11 cellular contexts compared by ENCODE assay signal in genomic region chr2:28633739-28634138, GRCh38.
DNase-seq lines count a peak whose midpoint lies in the region; ATAC-seq and TF ChIP-seq lines count a peak whose summit lies in the region.
"Had no signal": no experiment of that assay in that cellular context is flagged by ENCODE, and none has a peak within 500 bp of the region (broad histone marks: within the 10 kb centered on the region; RNA-seq: fewer than 3 reads in every experiment).

No MANE protein-coding gene starts in this region.

- TF ChIP-seq CTCF in coronary artery (IDR thresholded peaks at IDR 0.05): no peak
- no peak for TF ChIP-seq CTCF in neural crest cell (conservative IDR thresholded peaks at IDR 0.05)

- H3K27ac ChIP-seq in right cardiac atrium (ENCODE audit: low read length) (peak overlapping the region; percentile 70), coronary artery (peak overlapping the region; percentile 85 to 90), aorta (ENCODE audit: low read depth in 1 of 2, low read length in 2 of 2) (peak overlapping the region; percentile 61 to 97)

- peaks cover 28% of the 10 kb centered on the region for H3K27me3 Mint-ChIP-seq in neural crest cell (ENCODE audit: low read depth)
- H3K27me3 Mint-ChIP-seq: activated B cell treated with CpG ODN at 0.5 μM for 24 hours had no signal

- no peaks in the 10 kb centered on the region for H3K9me3 Mint-ChIP-seq in neural crest cell
- H3K9me3 Mint-ChIP-seq: activated B cell treated with CpG ODN at 0.5 μM for 24 hours had no signal

- H3K27me3 ChIP-seq in right cardiac atrium (ENCODE audit: control insufficient read depth, insufficient read depth) (no peaks in the 10 kb centered on the region), aorta (ENCODE audit: control insufficient read depth in 1 of 2, insufficient read depth in 2 of 2, low read length in 1 of 2) (no peaks in the 10 kb centered on the region)

- H3K4me1 ChIP-seq in right cardiac atrium (ENCODE audit: control insufficient read depth, insufficient read depth, low read length): peaks cover 26% of the 10 kb centered on the region
- H3K4me1 ChIP-seq in aorta (ENCODE audit: control insufficient read depth in 1 of 2, insufficient read depth in 2 of 2, low read length in 2 of 2): peaks cover 3 to 9% of the 10 kb centered on the region in 2 donors

- H3K36me3 ChIP-seq in aorta (ENCODE audit: control insufficient read depth in 1 of 2, insufficient read depth in 2 of 2, low read length in 1 of 2): no peaks in the 10 kb centered on the region

- no peaks in the 10 kb centered on the region for H3K9me3 ChIP-seq in right cardiac atrium (ENCODE audit: control insufficient read depth, low read length)
- no peaks in the 10 kb centered on the region for H3K9me3 ChIP-seq in aorta (ENCODE audit: control insufficient read depth, low read length)

- ATAC-seq in right cardiac atrium (no peak), left ventricle myocardium superior (no peak), aorta (ENCODE audit: low FRiP score) (no peak)

- H3K4me3 ChIP-seq in right cardiac atrium (ENCODE audit: low read length) (no peak overlapping the region), coronary artery (no peak overlapping the region), aorta (ENCODE audit: low read length in 2 of 2) (no peak overlapping the region)

- WGBS in right cardiac atrium: 49% methylated on average over 4 of the region's 4 CpGs
- 50 to 57% methylated on average over 4 of the region's 4 CpGs for WGBS in aorta, 2 donors

- intact Hi-C loops in right cardiac atrium (cut with DNase I): no loop called here
- intact Hi-C loops in left ventricle myocardium superior (cut with micrococcal nuclease): no loop called here
- intact Hi-C loops in aorta (cut with DNase I): no loop called here

- H3K4me1 Mint-ChIP-seq in neural crest cell: peaks cover 9% of the 10 kb centered on the region
- H3K4me1 Mint-ChIP-seq: activated B cell treated with CpG ODN at 0.5 μM for 24 hours had no signal

- no peak overlapping the region for H3K4me3 Mint-ChIP-seq in neural crest cell
- H3K4me3 Mint-ChIP-seq: activated B cell treated with CpG ODN at 0.5 μM for 24 hours had no signal

- H3K36me3 Mint-ChIP-seq in neural crest cell (ENCODE audit: low read depth): no peaks in the 10 kb centered on the region

- DNase-seq in right cardiac atrium (no peak), left ventricle myocardium superior (no peak), coronary artery (ENCODE audit: low spot score) (peak; percentile 73), neural crest cell (ENCODE audit: low read depth, low spot score) (no peak), aorta (no peak), hippocampal formation (lab: John Stamatoyannopoulos, UW) (no peak), superior temporal gyrus (ENCODE audit: extremely low spot score) (no peak)
- DNase-seq in central memory CD4-positive, alpha-beta T cell: no peak
- DNase-seq: activated B cell treated with CpG ODN at 0.5 μM for 24 hours, NCI-H1105, OCI-M1 had no signal

- H3K27ac Mint-ChIP-seq in neural crest cell (ENCODE audit: unreplicated experiment): peak overlapping the region; percentile 44
- H3K27ac Mint-ChIP-seq: activated B cell treated with CpG ODN at 0.5 μM for 24 hours had no signal
